ENCODE assay signal across 22 cellular contexts in the genomic region with DNA sequence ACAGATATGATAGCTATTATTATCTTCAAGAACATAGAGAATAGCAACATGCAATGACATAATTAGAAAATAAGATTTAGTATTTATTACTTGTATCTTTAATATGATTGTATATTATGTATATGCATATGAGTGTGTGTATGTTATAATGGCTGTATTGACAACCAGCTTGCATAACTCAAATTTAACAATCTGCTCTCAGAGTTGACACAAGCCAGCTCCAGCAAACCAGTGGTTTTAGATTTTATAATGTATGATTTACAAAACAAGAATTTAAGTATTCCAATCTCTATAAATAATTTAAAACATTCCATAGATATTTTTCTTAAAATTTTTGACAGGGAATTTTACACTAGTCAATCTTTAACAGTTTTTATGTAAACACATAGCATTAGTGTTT.
"Had no signal": no experiment of that assay in that cellular context is flagged by ENCODE, and none has a peak within 500 bp of the region (broad histone marks: within the 10 kb centered on the region; RNA-seq: fewer than 3 reads in every experiment).

No MANE protein-coding gene starts in this region.

- H3K4me1 Mint-ChIP-seq: T-helper 17 cell had no signal

- DNase-seq: IMR-90, Karpas-422, KG1, MG63, NCI-H1092, NCI-H1105 treated with DMSO at 0.1 percent for 48 hours, NCI-H1417 treated with DMSO at 0.1 percent for 48 hours, NCI-H1694 treated with DMSO at 0.1 percent for 48 hours, NCI-H2029, NCI-H2081 treated with DMSO at 0.1 percent for 48 hours, NCI-H446 treated with DMSO at 0.1 percent for 48 hours, NCI-H510A treated with DMSO at 0.1 percent for 48 hours, NCI-H526, NCI-H774, Peyer's patch, SHP77 treated with DMSO at 0.1 percent for 48 hours, SJCRH30, T-helper 1 cell, T-helper 17 cell had no signal

- H3K9me3 ChIP-seq: MG63, Peyer's patch, SJCRH30 had no signal

- H3K4me3 ChIP-seq: MG63, Peyer's patch, SJCRH30 had no signal

- H3K36me3 ChIP-seq: MG63, Peyer's patch, SJCRH30 had no signal

- ATAC-seq: HepG2, Right ventricle myocardium inferior, SK-N-SH treated with all-trans-retinoic acid at 6 μM for 48 hours, T-helper 17 cell had no signal

- FAIRE-seq: HepG2 had no signal

- H3K4me3 Mint-ChIP-seq: T-helper 17 cell had no signal

- H3K4me1 ChIP-seq: Peyer's patch, SJCRH30 had no signal

- H3K27ac Mint-ChIP-seq: T-helper 17 cell had no signal

- H3K27ac ChIP-seq: Peyer's patch, SJCRH30 had no signal

- H3K27me3 Mint-ChIP-seq: T-helper 17 cell had no signal

- H3K27me3 ChIP-seq: MG63, Peyer's patch, SJCRH30 had no signal
